In the genomic region with DNA sequence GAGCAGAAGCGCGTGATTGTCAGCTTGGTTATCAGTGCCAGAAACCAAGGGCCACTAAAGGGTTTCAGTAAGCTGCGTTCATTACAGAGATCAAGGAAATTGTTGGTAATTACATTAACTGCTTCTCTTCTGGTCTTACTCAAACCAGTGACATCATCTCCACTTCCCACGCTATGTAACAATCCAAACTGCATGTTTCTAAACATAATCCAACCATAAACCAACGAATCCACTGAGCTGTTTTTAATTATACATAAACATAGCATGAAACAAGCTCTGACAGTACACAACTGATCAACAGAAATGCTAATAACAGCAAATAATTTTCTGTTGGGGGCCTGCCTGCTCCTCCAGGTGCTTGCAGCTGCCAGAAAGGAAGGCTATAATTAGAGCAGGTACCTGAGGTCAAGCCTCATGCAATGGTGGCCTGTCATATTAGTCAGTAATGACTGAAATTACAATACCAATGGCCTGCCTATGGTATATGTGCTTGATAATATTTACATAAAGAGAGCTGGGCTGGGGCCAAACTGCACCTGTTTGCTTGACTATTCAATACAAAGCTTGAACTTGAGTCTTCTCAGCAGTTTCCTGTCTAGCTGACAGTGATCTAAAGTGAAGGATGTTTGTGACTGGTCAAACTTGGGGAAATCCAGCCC, we compare ENCODE assay signal across 8 cellular contexts. TPM values are rescaled to one million over a fixed set of nuclear protein-coding genes. Genes with fewer than 3 reads are reported as not detected.
DNase-seq lines count a peak whose midpoint lies in the region; TF ChIP-seq lines count a peak whose summit lies in the region.

No MANE protein-coding gene starts in this region.

- peak; percentile 74 for DNase-seq in activated effector memory CD4-positive, alpha-beta T cell treated with anti-CD3 and anti-CD28 coated beads, Interleukin-2, amount 50 U/mL, for 16 hours
- DNase-seq in activated effector memory CD4-positive, alpha-beta T cell treated with Interleukin-2 at 50 U/mL for 16 hours, result no peak
- DNase-seq in H9, result no peak
- DNase-seq in MM.1S, result peak; percentile 95
- peak; percentile 70 for DNase-seq in dermis blood vessel endothelial cell
- no peak for DNase-seq in mesenteric fat pad (ENCODE audit: low spot score)

- H3K9me3 ChIP-seq in H9 (ENCODE audit: control insufficient read depth, low read depth, low read length) (no peaks in the 10 kb centered on the region), MM.1S (replicated peaks; ENCODE audit: insufficient read depth, low read length) (no peaks in the 10 kb centered on the region), SU-DHL-6 (ENCODE audit: insufficient read depth, low read length) (no peaks in the 10 kb centered on the region), mucosa of stomach (ENCODE audit: control insufficient read depth, low read length) (no peaks in the 10 kb centered on the region)

- H2BK20ac ChIP-seq in H9 (ENCODE audit: low read depth, low read length, poor library complexity, severe bottlenecking), result no peak overlapping the region

- H3K23ac ChIP-seq in H9 (ENCODE audit: insufficient read length, low read depth, low read length), result no peak overlapping the region

- H3K4me2 ChIP-seq in H9 (ENCODE audit: insufficient read depth, insufficient read length, low read length) (peak overlapping the region; percentile 34), MM.1S (ENCODE audit: low read depth, low read length) (peak overlapping the region; percentile 96), SU-DHL-6 (ENCODE audit: low read depth, low read length, poor library complexity, severe bottlenecking) (peak overlapping the region; percentile 59)

- H2AFZ ChIP-seq in H9 (ENCODE audit: low read length) (no peak overlapping the region), MM.1S (ENCODE audit: low read length) (0 out of 2 replicates have a peak overlapping the region, but pooled peaks have one; percentile 29), SU-DHL-6 (ENCODE audit: low read depth, low read length, severe bottlenecking) (no peak overlapping the region)

- no peak overlapping the region for H3K4ac ChIP-seq in H9 (ENCODE audit: low read depth, low read length)

- no peak overlapping the region for H4K8ac ChIP-seq in H9 (replicated peaks; ENCODE audit: insufficient read length, low read depth, low read length)

- H3K36me3 ChIP-seq in MM.1S (replicated peaks; ENCODE audit: insufficient read depth, low read length) (0 out of 2 replicates have a peak, but pooled peaks cover 4% of the 10 kb centered on the region), SU-DHL-6 (ENCODE audit: low read length) (no peaks in the 10 kb centered on the region), mucosa of stomach (ENCODE audit: control insufficient read depth, insufficient read depth, low read length) (no peaks in the 10 kb centered on the region)

- no peak overlapping the region for H3K9ac ChIP-seq in H9 (ENCODE audit: extremely low read depth, insufficient read length, low read length)
- peak overlapping the region; percentile 79 for H3K9ac ChIP-seq in MM.1S (ENCODE audit: low read length)
- H3K9ac ChIP-seq in SU-DHL-6 (ENCODE audit: low read length), result peak overlapping the region; percentile 32
- peak overlapping the region; percentile 53 for H3K9ac ChIP-seq in mucosa of stomach (ENCODE audit: low read length)

- H3K27me3 Mint-ChIP-seq in H9 (ENCODE audit: low read depth), result no peaks in the 10 kb centered on the region

- WGBS in H9 (ENCODE audit: extremely low coverage, insufficient read length, low lambda C conversion rate), result 100% methylated on average over 2 of the region's 5 CpGs

- H3K4me3 ChIP-seq in MM.1S (ENCODE audit: low read length) (peak overlapping the region; percentile 53), SU-DHL-6 (ENCODE audit: insufficient read depth, low read length, poor library complexity, severe bottlenecking) (peak overlapping the region; percentile 25), mucosa of stomach (ENCODE audit: low read length) (peak overlapping the region; percentile 28)

- H3K27ac ChIP-seq in H9 (ENCODE audit: insufficient read length, low read depth, low read length) (no peak overlapping the region), MM.1S (ENCODE audit: low read length) (peak overlapping the region; percentile 98), SU-DHL-6 (ENCODE audit: low read depth, low read length) (peak overlapping the region; percentile 68)

- H3K9me3 Mint-ChIP-seq in H9, result no peaks in the 10 kb centered on the region

- H2BK120ac ChIP-seq in H9 (ENCODE audit: low read depth, low read length, poor library complexity, severe bottlenecking), result no peak overlapping the region

- H3K27me3 ChIP-seq in H9 (ENCODE audit: insufficient read depth, low read length), result no peaks in the 10 kb centered on the region
- H3K27me3 ChIP-seq in MM.1S (replicated peaks; ENCODE audit: insufficient read depth, low read length), result no peaks in the 10 kb centered on the region
- H3K27me3 ChIP-seq in SU-DHL-6 (ENCODE audit: low read length), result no peaks in the 10 kb centered on the region
- no peaks in the 10 kb centered on the region for H3K27me3 ChIP-seq in mucosa of stomach (ENCODE audit: control insufficient read depth, insufficient read depth, low read length)

- no peak overlapping the region for H3K56ac ChIP-seq in H9 (ENCODE audit: insufficient read length, low read depth, low read length)

- no peak overlapping the region for H3K4me3 Mint-ChIP-seq in H9

- peaks cover 4 to 16% (median 14%) of the 10 kb centered on the region in 3 experiments; a peak in 5 of 7 replicates for H3K36me3 Mint-ChIP-seq in H9 (ENCODE audit: insufficient read depth in 1 of 3, low read depth in 3 of 3)

- no peak overlapping the region for H2BK15ac ChIP-seq in H9 (ENCODE audit: low read depth, low read length)

- no peak overlapping the region for H4K5ac ChIP-seq in H9 (ENCODE audit: insufficient read length, low read depth, low read length)

- no peaks in the 10 kb centered on the region for H4K20me1 ChIP-seq in H9 (ENCODE audit: control insufficient read depth, insufficient read depth, insufficient read length)
- no peaks in the 10 kb centered on the region for H4K20me1 ChIP-seq in MM.1S (ENCODE audit: insufficient read depth, low read length)
- no peaks in the 10 kb centered on the region for H4K20me1 ChIP-seq in SU-DHL-6 (ENCODE audit: low read depth, low read length)

- H3F3A ChIP-seq in MM.1S (ENCODE audit: insufficient read depth, low read length) (peaks cover 38% of the 10 kb centered on the region), SU-DHL-6 (ENCODE audit: insufficient read depth) (peaks cover 23% of the 10 kb centered on the region)

- H3K18ac ChIP-seq in H9 (ENCODE audit: insufficient read length, low read depth, low read length), result no peak overlapping the region

- no peak overlapping the region for H4K91ac ChIP-seq in H9 (ENCODE audit: insufficient read length, low read depth, low read length)

- peaks cover 8% of the 10 kb centered on the region; the same call in 1 of the 2 replicates for H3K4me1 ChIP-seq in H9 (ENCODE audit: insufficient read depth, low read length)
- peaks cover 39% of the 10 kb centered on the region for H3K4me1 ChIP-seq in MM.1S (ENCODE audit: low read length)
- H3K4me1 ChIP-seq in mucosa of stomach (ENCODE audit: control insufficient read depth, insufficient read depth, low read length), result peaks cover 36% of the 10 kb centered on the region

- H3K79me2 ChIP-seq in H9 (ENCODE audit: insufficient read depth, low read length) (no peaks in the 10 kb centered on the region; the same call in 1 of the 2 replicates), MM.1S (ENCODE audit: low read length) (peaks cover 67% of the 10 kb centered on the region), SU-DHL-6 (ENCODE audit: insufficient read depth, low read length) (peaks cover 72% of the 10 kb centered on the region)

- H3K4me1 Mint-ChIP-seq in H9, result peaks cover 19 to 22% of the 10 kb centered on the region in 2 experiments

- H3T11ph ChIP-seq in H9 (ENCODE audit: low read length), result no peak overlapping the region

- H2BK5ac ChIP-seq in H9 (ENCODE audit: insufficient read length, low read length), result no peak overlapping the region

- no peak overlapping the region for H3K14ac ChIP-seq in H9 (ENCODE audit: insufficient read depth, low read length)

- TF ChIP-seq CTCF in H9 (conservative IDR thresholded peaks at IDR 0.05), result no peak
- no peak for TF ChIP-seq CTCF in MM.1S (IDR thresholded peaks at IDR 0.05; ENCODE audit: low read length)
- TF ChIP-seq CTCF in SU-DHL-6 (IDR thresholded peaks at IDR 0.05; ENCODE audit: insufficient read depth, low read length, poor library complexity, severe bottlenecking), result no peak

- H3K27ac Mint-ChIP-seq in H9, result peak overlapping the region in 2 of 3 experiments; percentile 20 to 80; a peak in 4 of 7 replicates

- no peak overlapping the region for H2BK12ac ChIP-seq in H9 (ENCODE audit: insufficient read length, low read depth, low read length)

- H3K9me2 ChIP-seq in MM.1S (replicated peaks; ENCODE audit: insufficient read depth, low read length) (no peaks in the 10 kb centered on the region), SU-DHL-6 (replicated peaks; ENCODE audit: insufficient read depth, low read length) (no peaks in the 10 kb centered on the region)

- H3K23me2 ChIP-seq in H9 (ENCODE audit: insufficient read length, low read depth, low read length, poor library complexity, severe bottlenecking), result no peaks in the 10 kb centered on the region

- H2AK5ac ChIP-seq in H9 (ENCODE audit: insufficient read length, low read length), result no peak overlapping the region

- H3K79me1 ChIP-seq in H9 (ENCODE audit: insufficient read depth, low read depth, low read length, poor library complexity, severe bottlenecking), result peaks cover 3% of the 10 kb centered on the region

RNA-seq across cellular contexts. Expression of a gene that starts 40.1 kb away (rescaled TPM):
- total RNA-seq in H9 (2021), result 63.7 and 64.6 TPM in 2 replicates
- total RNA-seq in dermis blood vessel endothelial cell, result 50.9 and 62.0 TPM in 2 replicates
- 85.3 TPM for total RNA-seq in mesenteric fat pad

Comparison
In these comparisons a context has a peak if more than half of its experiments do, and no peak if none do; other contexts are left out.
1. DNase-seq: peak in activated effector memory CD4-positive, alpha-beta T cell treated with anti-CD3 and anti-CD28 coated beads, Interleukin-2, amount 50 U/mL, for 16 hours (single experiment), MM.1S (single experiment) and dermis blood vessel endothelial cell (single experiment); none in activated effector memory CD4-positive, alpha-beta T cell treated with Interleukin-2 at 50 U/mL for 16 hours (single experiment), H9 (single experiment) and mesenteric fat pad (single experiment).
2. H3K4me2 ChIP-seq: peak in every context shown above with its lines; median percentile 96 in MM.1S; 59 in SU-DHL-6; 34 in H9.
3. Peak in every context shown above with its lines, with median percentiles within 50 percentile points of each other: H3K4me3 ChIP-seq.